14 cellular contexts compared by ENCODE assay signal in the genomic region with DNA sequence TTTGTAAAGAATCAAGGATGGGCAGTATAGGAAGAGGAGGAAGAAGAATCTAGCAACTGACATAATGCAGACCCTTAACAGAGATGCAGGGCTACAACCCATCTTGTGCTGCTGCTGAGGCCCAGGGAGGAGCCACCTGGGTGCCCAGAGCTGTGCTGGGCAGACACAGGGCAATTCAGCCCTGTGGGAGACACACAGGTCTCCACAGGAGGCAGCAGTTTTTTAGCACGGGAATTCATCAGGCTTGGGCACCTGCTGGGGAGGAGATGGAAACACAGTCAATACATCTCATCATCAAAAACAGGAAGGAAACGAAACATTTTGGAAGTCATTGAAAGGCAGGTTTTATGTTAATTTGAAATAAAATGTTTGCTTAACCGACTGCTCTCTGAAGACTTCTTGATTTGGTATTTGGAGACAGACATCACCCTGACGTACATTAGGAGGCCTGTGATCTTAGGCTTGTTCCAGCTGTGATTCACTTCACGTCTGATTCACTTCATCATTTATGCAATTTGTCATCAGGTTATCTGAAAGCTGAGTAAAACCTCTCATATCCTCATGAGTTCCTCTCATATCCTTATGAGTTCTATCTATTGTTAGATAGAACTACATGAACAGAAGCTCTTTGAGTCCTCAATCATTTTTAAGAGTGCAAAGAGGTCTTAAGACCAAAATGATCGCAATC.
DNase-seq lines count a peak whose midpoint lies in the region; ATAC-seq and TF ChIP-seq lines count a peak whose summit lies in the region.
"Had no signal": no experiment of that assay in that cellular context is flagged by ENCODE, and none has a peak within 500 bp of the region (broad histone marks: within the 10 kb centered on the region; RNA-seq: fewer than 3 reads in every experiment).

No MANE protein-coding gene starts in this region.

- no peaks in the 10 kb centered on the region for H3K36me3 Mint-ChIP-seq in activated naive CD4-positive, alpha-beta T cell treated with anti-CD3 and anti-CD28 coated beads, Interleukin-2, amount 50 U/mL, for 72 hours
- H3K36me3 Mint-ChIP-seq in activated naive CD4-positive, alpha-beta T cell treated with anti-CD3 and anti-CD28 coated beads, Interleukin-2, amount 10 ng/mL, durations not matched to agents 7 days and 5 days, result no peaks in the 10 kb centered on the region

- H3K4me3 ChIP-seq in NB4 (ENCODE audit: low read depth, low read length) (no peak overlapping the region), skeletal muscle satellite cell (ENCODE audit: low read length) (no peak overlapping the region), uterus (no peak overlapping the region)
- H3K4me3 ChIP-seq: BLaER1, upper lobe of left lung had no signal

- CTCF ChIA-PET in activated naive CD4-positive, alpha-beta T cell treated with anti-CD3 and anti-CD28 coated beads, Interleukin-2, amount 10 ng/mL, durations not matched to agents 7 days and 5 days (lab: Charles Lee), result interaction anchor here (0.6 to 5.1 kb wide), 14 partner anchors 8 to 827 kb away, joined by 3 to 53 read pairs (median 4); no protein-coding TSS in a partner anchor

- no peak overlapping the region for H3K27ac Mint-ChIP-seq in activated naive CD4-positive, alpha-beta T cell treated with anti-CD3 and anti-CD28 coated beads, Interleukin-2, amount 50 U/mL, for 72 hours
- H3K27ac Mint-ChIP-seq in activated naive CD4-positive, alpha-beta T cell treated with anti-CD3 and anti-CD28 coated beads, Interleukin-2, amount 10 ng/mL, durations not matched to agents 7 days and 5 days, result no peak overlapping the region

- H3K27me3 ChIP-seq in skeletal muscle satellite cell (ENCODE audit: control insufficient read depth, insufficient read depth, low read length), result peaks cover 5% of the 10 kb centered on the region
- no peaks in the 10 kb centered on the region for H3K27me3 ChIP-seq in uterus
- H3K27me3 ChIP-seq: BLaER1, upper lobe of left lung had no signal

- H3K4me1 ChIP-seq in skeletal muscle satellite cell (ENCODE audit: control insufficient read depth, insufficient read depth, low read length) (peaks cover 12% of the 10 kb centered on the region), uterus (no peaks in the 10 kb centered on the region)
- H3K4me1 ChIP-seq: parathyroid adenoma had no signal

- peaks cover 10% of the 10 kb centered on the region for H3K27me3 Mint-ChIP-seq in activated naive CD4-positive, alpha-beta T cell treated with anti-CD3 and anti-CD28 coated beads, Interleukin-2, amount 10 ng/mL, durations not matched to agents 7 days and 5 days

- H3K36me3 ChIP-seq in skeletal muscle satellite cell (ENCODE audit: insufficient read depth, low read length), result no peaks in the 10 kb centered on the region
- H3K36me3 ChIP-seq in uterus, result no peaks in the 10 kb centered on the region
- H3K36me3 ChIP-seq: BLaER1, upper lobe of left lung had no signal

- intact Hi-C loops in uterus (cut with DNase I; ENCODE audit: low total_unique reads), result no loop called here

- H3K4me1 Mint-ChIP-seq in activated naive CD4-positive, alpha-beta T cell treated with anti-CD3 and anti-CD28 coated beads, Interleukin-2, amount 10 ng/mL, durations not matched to agents 7 days and 5 days, result peaks cover 7% of the 10 kb centered on the region

- no peak overlapping the region for H3K27ac ChIP-seq in epithelial cell of prostate
- H3K27ac ChIP-seq in uterus, result peak overlapping the region in 1 of 2 donors; percentile 46
- H3K27ac ChIP-seq: BLaER1, parathyroid adenoma, upper lobe of left lung had no signal

- H3K9ac ChIP-seq in skeletal muscle satellite cell (ENCODE audit: low read depth, low read length), result peak overlapping the region; percentile 41
- H3K9ac ChIP-seq: BLaER1, parathyroid adenoma had no signal

- TF ChIP-seq POLR2A in NB4 (IDR thresholded peaks at IDR 0.05; ENCODE audit: extremely low read depth, insufficient read length) (no peak), uterus (IDR thresholded peaks at IDR 0.05) (no peak)

- peak; percentile 79 to 95 for ATAC-seq in activated naive CD4-positive, alpha-beta T cell treated with anti-CD3 and anti-CD28 coated beads, Interleukin-2, amount 50 U/mL, for 72 hours
- ATAC-seq in HG02759 (IDR thresholded peaks at IDR 0.05; ENCODE audit: unreplicated experiment), result no peak
- ATAC-seq: Panc1 had no signal

- H3K4me3 Mint-ChIP-seq in activated naive CD4-positive, alpha-beta T cell treated with anti-CD3 and anti-CD28 coated beads, Interleukin-2, amount 10 ng/mL, durations not matched to agents 7 days and 5 days, result no peak overlapping the region

- DNase-seq in activated naive CD4-positive, alpha-beta T cell treated with anti-CD3 and anti-CD28 coated beads, Interleukin-2, amount 50 U/mL, for 72 hours (ENCODE audit: low spot score in 2 of 2), result no peak
- no peak for DNase-seq in activated naive CD4-positive, alpha-beta T cell treated with anti-CD3 and anti-CD28 coated beads, Interleukin-2, amount 10 ng/mL, durations not matched to agents 7 days and 5 days
- peak; percentile 14 for DNase-seq in NB4 (ENCODE audit: low read depth)
- peak; percentile 56 for DNase-seq in epithelial cell of prostate (ENCODE audit: low read depth, low spot score)
- no peak for DNase-seq in uterus
- DNase-seq in stimulated activated CD4-positive, alpha-beta T cell treated with anti-CD3 and anti-CD28 coated beads, Interleukin-2, amount 100 ng/mL, for 48 hours, result no peak
- DNase-seq: amniotic stem cell, NCI-H187 had no signal

- peak overlapping the region; percentile 55 for H3K4me2 ChIP-seq in skeletal muscle satellite cell (ENCODE audit: low read length)
- H3K4me2 ChIP-seq: BLaER1 had no signal

- peaks cover 0 to 5% of the 10 kb centered on the region in 2 donors for H3K9me3 Mint-ChIP-seq in activated naive CD4-positive, alpha-beta T cell treated with anti-CD3 and anti-CD28 coated beads, Interleukin-2, amount 50 U/mL, for 72 hours
- H3K9me3 Mint-ChIP-seq in activated naive CD4-positive, alpha-beta T cell treated with anti-CD3 and anti-CD28 coated beads, Interleukin-2, amount 10 ng/mL, durations not matched to agents 7 days and 5 days, result peaks cover 3% of the 10 kb centered on the region

- no peak for TF ChIP-seq CTCF in NB4 (IDR thresholded peaks at IDR 0.05; ENCODE audit: low read depth, low read length)
- no peak for TF ChIP-seq CTCF in uterus (IDR thresholded peaks at IDR 0.05)

- H3K9me3 ChIP-seq in skeletal muscle satellite cell (replicated peaks; ENCODE audit: low read length) (no peaks in the 10 kb centered on the region), uterus (no peaks in the 10 kb centered on the region)
- H3K9me3 ChIP-seq: upper lobe of left lung had no signal

Comparison
In these comparisons a context has a peak if more than half of its experiments do, and no peak if none do; other contexts are left out.
1. DNase-seq: peak in NB4 (single experiment) and epithelial cell of prostate (single experiment); none in activated naive CD4-positive, alpha-beta T cell treated with anti-CD3 and anti-CD28 coated beads, Interleukin-2, amount 50 U/mL, for 72 hours (0 of 2), activated naive CD4-positive, alpha-beta T cell treated with anti-CD3 and anti-CD28 coated beads, Interleukin-2, amount 10 ng/mL, durations not matched to agents 7 days and 5 days (single experiment), uterus (0 of 2) and stimulated activated CD4-positive, alpha-beta T cell treated with anti-CD3 and anti-CD28 coated beads, Interleukin-2, amount 100 ng/mL, for 48 hours (0 of 2).